In the genomic region with DNA sequence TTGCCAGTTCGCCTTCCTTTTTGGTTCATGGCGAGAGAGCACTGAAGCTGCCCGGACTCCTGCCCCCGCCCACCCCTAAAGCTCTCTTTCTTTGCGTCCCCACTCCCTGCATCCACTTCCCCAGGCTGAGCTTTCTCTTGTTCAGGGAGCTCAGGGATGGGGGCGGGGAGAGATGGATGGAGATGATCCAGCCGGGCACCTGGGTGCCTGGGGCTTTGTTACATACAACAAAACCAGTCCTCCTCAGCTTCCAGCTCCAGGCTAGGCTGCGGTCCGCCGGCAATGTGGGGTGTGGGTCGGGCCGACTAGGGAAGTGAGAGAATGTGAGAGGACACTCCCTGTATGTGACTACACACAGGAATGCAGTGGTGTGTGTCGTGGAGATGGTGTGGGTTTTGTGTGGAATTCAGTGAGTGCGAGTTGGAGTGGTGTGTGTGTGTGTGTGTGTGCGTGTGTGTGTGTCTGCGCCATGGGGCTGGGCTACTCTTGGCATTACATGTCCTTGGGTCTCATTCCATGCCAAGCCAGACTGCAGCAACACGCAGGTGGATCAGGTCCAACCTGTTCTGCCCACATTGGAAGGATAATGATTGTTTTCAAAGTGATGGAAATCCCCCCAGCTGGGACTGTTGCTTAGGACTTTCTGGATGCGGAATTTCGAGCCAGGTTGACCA, we compare ENCODE assay signal across 1 cellular context.
TF ChIP-seq lines count a peak whose summit lies in the region.

No MANE protein-coding gene starts in this region.

TF ChIP-seq in GM23338, 12 proteins besides CTCF, POLR2A, EP300 and RAD21 (continued from another document):
- TF ChIP-seq, protein P1, sequence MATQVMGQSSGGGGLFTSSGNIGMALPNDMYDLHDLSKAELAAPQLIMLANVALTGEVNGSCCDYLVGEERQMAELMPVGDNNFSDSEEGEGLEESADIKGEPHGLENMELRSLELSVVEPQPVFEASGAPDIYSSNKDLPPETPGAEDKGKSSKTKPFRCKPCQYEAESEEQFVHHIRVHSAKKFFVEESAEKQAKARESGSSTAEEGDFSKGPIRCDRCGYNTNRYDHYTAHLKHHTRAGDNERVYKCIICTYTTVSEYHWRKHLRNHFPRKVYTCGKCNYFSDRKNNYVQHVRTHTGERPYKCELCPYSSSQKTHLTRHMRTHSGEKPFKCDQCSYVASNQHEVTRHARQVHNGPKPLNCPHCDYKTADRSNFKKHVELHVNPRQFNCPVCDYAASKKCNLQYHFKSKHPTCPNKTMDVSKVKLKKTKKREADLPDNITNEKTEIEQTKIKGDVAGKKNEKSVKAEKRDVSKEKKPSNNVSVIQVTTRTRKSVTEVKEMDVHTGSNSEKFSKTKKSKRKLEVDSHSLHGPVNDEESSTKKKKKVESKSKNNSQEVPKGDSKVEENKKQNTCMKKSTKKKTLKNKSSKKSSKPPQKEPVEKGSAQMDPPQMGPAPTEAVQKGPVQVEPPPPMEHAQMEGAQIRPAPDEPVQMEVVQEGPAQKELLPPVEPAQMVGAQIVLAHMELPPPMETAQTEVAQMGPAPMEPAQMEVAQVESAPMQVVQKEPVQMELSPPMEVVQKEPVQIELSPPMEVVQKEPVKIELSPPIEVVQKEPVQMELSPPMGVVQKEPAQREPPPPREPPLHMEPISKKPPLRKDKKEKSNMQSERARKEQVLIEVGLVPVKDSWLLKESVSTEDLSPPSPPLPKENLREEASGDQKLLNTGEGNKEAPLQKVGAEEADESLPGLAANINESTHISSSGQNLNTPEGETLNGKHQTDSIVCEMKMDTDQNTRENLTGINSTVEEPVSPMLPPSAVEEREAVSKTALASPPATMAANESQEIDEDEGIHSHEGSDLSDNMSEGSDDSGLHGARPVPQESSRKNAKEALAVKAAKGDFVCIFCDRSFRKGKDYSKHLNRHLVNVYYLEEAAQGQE (IDR thresholded peaks at IDR 0.05; ENCODE audit: unreplicated experiment): no peak
- TF ChIP-seq NANOG (IDR thresholded peaks at IDR 0.05; ENCODE audit: borderline replicate concordance): no peak
- no peak for TF ChIP-seq CREB1 (CRISPR knock-in tag; IDR thresholded peaks at IDR 0.05; ENCODE audit: low read depth)
- no peak for TF ChIP-seq ZNF114 (CRISPR knock-in tag; IDR thresholded peaks at IDR 0.05)
- TF ChIP-seq JUNB (IDR thresholded peaks at IDR 0.05; ENCODE audit: unreplicated experiment): no peak
- TF ChIP-seq, protein P2, sequence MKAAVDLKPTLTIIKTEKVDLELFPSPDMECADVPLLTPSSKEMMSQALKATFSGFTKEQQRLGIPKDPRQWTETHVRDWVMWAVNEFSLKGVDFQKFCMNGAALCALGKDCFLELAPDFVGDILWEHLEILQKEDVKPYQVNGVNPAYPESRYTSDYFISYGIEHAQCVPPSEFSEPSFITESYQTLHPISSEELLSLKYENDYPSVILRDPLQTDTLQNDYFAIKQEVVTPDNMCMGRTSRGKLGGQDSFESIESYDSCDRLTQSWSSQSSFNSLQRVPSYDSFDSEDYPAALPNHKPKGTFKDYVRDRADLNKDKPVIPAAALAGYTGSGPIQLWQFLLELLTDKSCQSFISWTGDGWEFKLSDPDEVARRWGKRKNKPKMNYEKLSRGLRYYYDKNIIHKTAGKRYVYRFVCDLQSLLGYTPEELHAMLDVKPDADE (IDR thresholded peaks at IDR 0.05): no peak
TF ChIP-seq in GM23338: peak in this region for 0.
